Comparison of ENCODE assay signal across 1 cellular context in the genomic region with DNA sequence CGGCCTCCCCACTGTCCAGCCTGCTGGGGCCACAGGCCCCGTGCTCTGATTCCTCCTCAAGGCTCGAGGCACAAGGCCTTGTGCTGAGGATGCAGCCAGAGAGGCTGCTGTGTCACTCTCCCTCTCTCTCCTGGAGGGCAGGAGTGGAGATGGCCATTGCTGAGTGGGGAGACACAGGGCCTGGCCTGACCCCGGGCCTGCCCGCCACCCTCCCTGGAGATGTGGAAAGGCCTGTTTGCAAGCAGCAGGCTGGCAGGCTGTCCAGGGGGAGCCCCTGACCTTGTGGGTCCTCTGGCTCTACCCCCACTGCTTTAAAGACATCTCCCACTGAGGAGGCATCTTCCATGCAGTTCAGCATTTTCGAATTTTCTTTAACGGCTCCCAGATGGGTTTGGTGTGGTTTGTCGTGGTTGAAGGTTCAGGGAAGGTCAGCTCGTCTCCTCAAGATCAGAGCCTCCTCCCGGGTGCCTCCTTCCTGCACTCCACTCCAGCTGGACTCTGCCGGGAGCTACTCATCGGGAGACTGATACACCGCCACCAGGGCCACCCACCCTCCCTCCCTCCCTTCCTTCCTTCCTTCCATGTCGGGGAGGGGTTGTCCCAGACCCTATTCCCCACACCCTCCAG.
TF ChIP-seq lines count a peak whose summit lies in the region.

No MANE protein-coding gene starts in this region.

TF ChIP-seq in H1, 55 proteins besides CTCF, POLR2A, EP300 and RAD21 (continued from another document):
- no peak for TF ChIP-seq EZH2 (IDR thresholded peaks at IDR 0.05; ENCODE audit: low read depth, low read length, severe bottlenecking)
- no peak for TF ChIP-seq TAF1 (IDR thresholded peaks at IDR 0.05; ENCODE audit: low read depth, low read length)
- TF ChIP-seq SIN3A (conservative IDR thresholded peaks at IDR 0.05 in 1 of 2, IDR thresholded peaks at IDR 0.05 in 1 of 2; ENCODE audit: low read depth in 1 of 2, low read length in 2 of 2): no peak
- no peak for TF ChIP-seq SUZ12 (IDR thresholded peaks at IDR 0.05; ENCODE audit: low read length)
- TF ChIP-seq FOSL1 (IDR thresholded peaks at IDR 0.05; ENCODE audit: insufficient read depth, low read depth, low read length): no peak
- no peak for TF ChIP-seq NRF1 (IDR thresholded peaks at IDR 0.05; ENCODE audit: low read depth, low read length)
- no peak for TF ChIP-seq SP4 (IDR thresholded peaks at IDR 0.05; ENCODE audit: low read length)
- no peak for TF ChIP-seq TBP (IDR thresholded peaks at IDR 0.05; ENCODE audit: low read depth, low read length)
- no peak for TF ChIP-seq TAF7 (optimal IDR thresholded peaks at IDR 0.05; ENCODE audit: borderline replicate concordance, low read depth, low read length)
- no peak for TF ChIP-seq TCF12 (IDR thresholded peaks at IDR 0.05; ENCODE audit: low read depth, low read length)
- TF ChIP-seq POU5F1 (IDR thresholded peaks at IDR 0.05; ENCODE audit: low read depth, low read length): no peak
- no peak for TF ChIP-seq KDM5A (IDR thresholded peaks at IDR 0.05; ENCODE audit: low read length)
- no peak for TF ChIP-seq CREB1 (IDR thresholded peaks at IDR 0.05)
- TF ChIP-seq, protein P1, sequence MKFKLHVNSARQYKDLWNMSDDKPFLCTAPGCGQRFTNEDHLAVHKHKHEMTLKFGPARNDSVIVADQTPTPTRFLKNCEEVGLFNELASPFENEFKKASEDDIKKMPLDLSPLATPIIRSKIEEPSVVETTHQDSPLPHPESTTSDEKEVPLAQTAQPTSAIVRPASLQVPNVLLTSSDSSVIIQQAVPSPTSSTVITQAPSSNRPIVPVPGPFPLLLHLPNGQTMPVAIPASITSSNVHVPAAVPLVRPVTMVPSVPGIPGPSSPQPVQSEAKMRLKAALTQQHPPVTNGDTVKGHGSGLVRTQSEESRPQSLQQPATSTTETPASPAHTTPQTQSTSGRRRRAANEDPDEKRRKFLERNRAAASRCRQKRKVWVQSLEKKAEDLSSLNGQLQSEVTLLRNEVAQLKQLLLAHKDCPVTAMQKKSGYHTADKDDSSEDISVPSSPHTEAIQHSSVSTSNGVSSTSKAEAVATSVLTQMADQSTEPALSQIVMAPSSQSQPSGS (IDR thresholded peaks at IDR 0.05; ENCODE audit: low read length): no peak
- no peak for TF ChIP-seq SAP30 (IDR thresholded peaks at IDR 0.05; ENCODE audit: insufficient read depth, insufficient replicate concordance, low read length)
